26 cellular contexts compared by ENCODE assay signal in genomic region chr13:40572961-40573360, GRCh38.
DNase-seq lines count a peak whose midpoint lies in the region; ATAC-seq and TF ChIP-seq lines count a peak whose summit lies in the region.
"Had no signal": no experiment of that assay in that cellular context is flagged by ENCODE, and none has a peak within 500 bp of the region (broad histone marks: within the 10 kb centered on the region; RNA-seq: fewer than 3 reads in every experiment).

No MANE protein-coding gene starts in this region.

- no peak for ATAC-seq in CD8-positive, alpha-beta T cell
- no peak for ATAC-seq in activated B cell treated with CpG ODN at 0.5 μM for 24 hours (ENCODE audit: low read depth)
- peak in 1 of 2 donors; percentile 9 for ATAC-seq in naive thymus-derived CD8-positive, alpha-beta T cell
- ATAC-seq in GM18511 (IDR thresholded peaks at IDR 0.05; ENCODE audit: unreplicated experiment) = no peak
- ATAC-seq in GM21447 (IDR thresholded peaks at IDR 0.05; ENCODE audit: unreplicated experiment) = no peak
- no peak for ATAC-seq in gastroesophageal sphincter

- no CpG with 5 or more reads among the region's 1 CpG for WGBS in gastroesophageal sphincter (ENCODE audit: low coverage in 1 of 2), 2 donors

- no peak overlapping the region for H3K4me3 Mint-ChIP-seq in T-helper 2 cell treated with Interferon-gamma antibody and Interleukin-4, amounts not matched to agents 5 μg/mL and 100 μg/mL, for 36 hours
- H3K4me3 Mint-ChIP-seq in CD8-positive, alpha-beta T cell = peak overlapping the region; percentile 20
- H3K4me3 Mint-ChIP-seq in activated B cell treated with CpG ODN at 0.5 μM for 24 hours = no peak overlapping the region
- H3K4me3 Mint-ChIP-seq in naive thymus-derived CD8-positive, alpha-beta T cell = peak overlapping the region in 8 of 10 donors; percentile 2 to 65 (median 54)
- H3K4me3 Mint-ChIP-seq: type B pancreatic cell had no signal

- H3K4me1 ChIP-seq in CD8-positive, alpha-beta T cell (ENCODE audit: insufficient read depth, low read length) = peaks cover 92% of the 10 kb centered on the region
- peaks cover 8 to 87% (median 31%) of the 10 kb centered on the region in 3 donors for H3K4me1 ChIP-seq in gastroesophageal sphincter

- H3K27me3 Mint-ChIP-seq in T-helper 2 cell treated with Interferon-gamma antibody and Interleukin-4, amounts not matched to agents 5 μg/mL and 100 μg/mL, for 36 hours (ENCODE audit: low read depth) = no peaks in the 10 kb centered on the region
- H3K27me3 Mint-ChIP-seq in CD8-positive, alpha-beta T cell (ENCODE audit: low read depth) = no peaks in the 10 kb centered on the region
- H3K27me3 Mint-ChIP-seq in activated B cell treated with CpG ODN at 0.5 μM for 24 hours = no peaks in the 10 kb centered on the region
- no peaks in the 10 kb centered on the region for H3K27me3 Mint-ChIP-seq in naive thymus-derived CD8-positive, alpha-beta T cell
- H3K27me3 Mint-ChIP-seq: type B pancreatic cell had no signal

- no peaks in the 10 kb centered on the region for H3K9me3 Mint-ChIP-seq in T-helper 2 cell treated with Interferon-gamma antibody and Interleukin-4, amounts not matched to agents 5 μg/mL and 100 μg/mL, for 36 hours
- no peaks in the 10 kb centered on the region for H3K9me3 Mint-ChIP-seq in CD8-positive, alpha-beta T cell
- no peaks in the 10 kb centered on the region for H3K9me3 Mint-ChIP-seq in activated B cell treated with CpG ODN at 0.5 μM for 24 hours
- H3K9me3 Mint-ChIP-seq in naive thymus-derived CD8-positive, alpha-beta T cell = no peaks in the 10 kb centered on the region
- H3K9me3 Mint-ChIP-seq: type B pancreatic cell had no signal

- DNase-seq in T-helper 2 cell treated with Interferon-gamma antibody and Interleukin-4, amounts not matched to agents 5 μg/mL and 100 μg/mL, for 36 hours (ENCODE audit: low spot score) = no peak
- DNase-seq in T-helper 2 cell = no peak
- DNase-seq in CD8-positive, alpha-beta T cell = no peak
- no peak for DNase-seq in activated B cell treated with CpG ODN at 0.5 μM for 24 hours
- no peak for DNase-seq in naive thymus-derived CD8-positive, alpha-beta T cell
- DNase-seq: 8988T; activated CD4-positive, CD25-positive, alpha-beta regulatory T cell treated with anti-CD3 and anti-CD28 coated beads, Interleukin-2, amount 50 U/mL, for 72 hours; activated effector memory CD4-positive, alpha-beta T cell treated with Interleukin-2 at 50 U/mL for 16 hours; anterior cingulate cortex; Calu3; cortex of kidney; glutamatergic neuron; HCEC 1CT; KBM-7; kidney glomerular epithelial cell; mammary epithelial cell; NCI-H146; NCI-H524; stomach; T1000 had no signal

- no peaks in the 10 kb centered on the region for H3K27me3 ChIP-seq in CD8-positive, alpha-beta T cell (ENCODE audit: insufficient read depth, low read length)
- no peaks in the 10 kb centered on the region for H3K27me3 ChIP-seq in gastroesophageal sphincter
- H3K27me3 ChIP-seq: cardiac muscle cell, stomach had no signal

- POLR2A ChIA-PET in CD8-positive, alpha-beta T cell (lab: Charles Lee) = interaction anchor here (0.7 kb wide), 1 partner anchor 137 kb away, joined by 3 read pairs; no protein-coding TSS in a partner anchor
- POLR2A ChIA-PET in activated B cell treated with CpG ODN at 0.5 μM for 24 hours (lab: Charles Lee) = interaction anchor here (0.6 to 1.3 kb wide), 3 partner anchors 17 to 384 kb away, joined by 3 to 8 read pairs (median 3); no protein-coding TSS in a partner anchor
- POLR2A ChIA-PET in naive thymus-derived CD8-positive, alpha-beta T cell (lab: Charles Lee) = interaction anchor here (1.0 kb wide), 1 partner anchor 8 kb away, joined by 3 read pairs; no protein-coding TSS in a partner anchor

- TF ChIP-seq CTCF in CD8-positive, alpha-beta T cell (IDR thresholded peaks at IDR 0.05) = no peak
- no peak for TF ChIP-seq CTCF in activated B cell treated with CpG ODN at 0.5 μM for 24 hours (IDR thresholded peaks at IDR 0.05)
- TF ChIP-seq CTCF in gastroesophageal sphincter (IDR thresholded peaks at IDR 0.05) = no peak

- no peaks in the 10 kb centered on the region for H3K36me3 ChIP-seq in CD8-positive, alpha-beta T cell (ENCODE audit: insufficient read depth, low read length)
- no peaks in the 10 kb centered on the region for H3K36me3 ChIP-seq in gastroesophageal sphincter
- H3K36me3 ChIP-seq: cardiac muscle cell, stomach had no signal

- H3K27ac ChIP-seq in CD8-positive, alpha-beta T cell (ENCODE audit: low read depth, low read length) = no peak overlapping the region
- no peak overlapping the region for H3K27ac ChIP-seq in gastroesophageal sphincter
- H3K27ac ChIP-seq: cardiac muscle cell, stomach had no signal

- no peak for TF ChIP-seq POLR2A in gastroesophageal sphincter (IDR thresholded peaks at IDR 0.05)

- TF ChIP-seq EP300 in gastroesophageal sphincter (IDR thresholded peaks at IDR 0.05) = no peak

- intact Hi-C loops in CD8-positive, alpha-beta T cell (cut with DNase I, micrococcal nuclease) = no loop called here
- intact Hi-C loops in activated B cell treated with CpG ODN at 0.5 μM for 24 hours (cut with micrococcal nuclease) = loop anchor here (2.0 kb wide), 1 partner anchor 14 kb away; no protein-coding TSS in a partner anchor

- H3K4me3 ChIP-seq in CD8-positive, alpha-beta T cell (ENCODE audit: low read depth, low read length) = no peak overlapping the region
- H3K4me3 ChIP-seq in gastroesophageal sphincter = no peak overlapping the region
- H3K4me3 ChIP-seq: cardiac muscle cell, smooth muscle cell, stomach had no signal

- H3K4me1 Mint-ChIP-seq in T-helper 2 cell treated with Interferon-gamma antibody and Interleukin-4, amounts not matched to agents 5 μg/mL and 100 μg/mL, for 36 hours (ENCODE audit: low read depth) = peaks cover 63% of the 10 kb centered on the region
- H3K4me1 Mint-ChIP-seq in CD8-positive, alpha-beta T cell (ENCODE audit: low read depth) = peaks cover 98% of the 10 kb centered on the region
- peaks cover 97% of the 10 kb centered on the region for H3K4me1 Mint-ChIP-seq in activated B cell treated with CpG ODN at 0.5 μM for 24 hours
- peaks cover 59 to 99% (median 96%) of the 10 kb centered on the region in 4 donors for H3K4me1 Mint-ChIP-seq in naive thymus-derived CD8-positive, alpha-beta T cell

- peak overlapping the region; percentile 37 for H3K27ac Mint-ChIP-seq in T-helper 2 cell treated with Interferon-gamma antibody and Interleukin-4, amounts not matched to agents 5 μg/mL and 100 μg/mL, for 36 hours
- peak overlapping the region; percentile 58 for H3K27ac Mint-ChIP-seq in CD8-positive, alpha-beta T cell
- H3K27ac Mint-ChIP-seq in activated B cell treated with CpG ODN at 0.5 μM for 24 hours = peak overlapping the region; percentile 53
- H3K27ac Mint-ChIP-seq in naive thymus-derived CD8-positive, alpha-beta T cell = peak overlapping the region in 9 of 10 donors; percentile 12 to 89 (median 58)
- H3K27ac Mint-ChIP-seq: type B pancreatic cell had no signal

- CTCF ChIA-PET in CD8-positive, alpha-beta T cell (lab: Charles Lee) = interaction anchor here (0.9 kb wide), 1 partner anchor 142 kb away, joined by 3 read pairs; no protein-coding TSS in a partner anchor
- CTCF ChIA-PET in activated B cell treated with CpG ODN at 0.5 μM for 24 hours (lab: Charles Lee) = no interaction called here

- H3K9me3 ChIP-seq in CD8-positive, alpha-beta T cell (ENCODE audit: low read length) = no peaks in the 10 kb centered on the region
- H3K9me3 ChIP-seq in gastroesophageal sphincter = no peaks in the 10 kb centered on the region
- H3K9me3 ChIP-seq: stomach had no signal

- H3K36me3 Mint-ChIP-seq in T-helper 2 cell treated with Interferon-gamma antibody and Interleukin-4, amounts not matched to agents 5 μg/mL and 100 μg/mL, for 36 hours (ENCODE audit: low read depth) = peaks cover 5% of the 10 kb centered on the region
- H3K36me3 Mint-ChIP-seq in CD8-positive, alpha-beta T cell = no peaks in the 10 kb centered on the region
- H3K36me3 Mint-ChIP-seq in activated B cell treated with CpG ODN at 0.5 μM for 24 hours (ENCODE audit: low read depth) = peaks cover 5% of the 10 kb centered on the region
- peaks cover 0 to 2% (median 0%) of the 10 kb centered on the region in 3 donors for H3K36me3 Mint-ChIP-seq in naive thymus-derived CD8-positive, alpha-beta T cell

Comparison
In these comparisons a context has a peak if more than half of its experiments do, and no peak if none do; other contexts are left out.
1. H3K4me3 Mint-ChIP-seq: peak in CD8-positive, alpha-beta T cell (single experiment) and naive thymus-derived CD8-positive, alpha-beta T cell (8 of 10); none in T-helper 2 cell treated with Interferon-gamma antibody and Interleukin-4, amounts not matched to agents 5 μg/mL and 100 μg/mL, for 36 hours (single experiment) and activated B cell treated with CpG ODN at 0.5 μM for 24 hours (single experiment).
2. Peak in every context shown above with its lines, with median percentiles within 50 percentile points of each other: H3K27ac Mint-ChIP-seq.